Comparison of ENCODE assay signal across 8 cellular contexts in genomic region chr21:44880762-44881585, GRCh38. TPM values are rescaled to one million over a fixed set of nuclear protein-coding genes. Genes with fewer than 3 reads are reported as not detected.
DNase-seq lines count a peak whose midpoint lies in the region; ATAC-seq and TF ChIP-seq lines count a peak whose summit lies in the region.

No MANE protein-coding gene starts in this region.

- H3K27ac Mint-ChIP-seq in activated CD4-positive, alpha-beta T cell treated with anti-CD3 and anti-CD28 coated beads, Interleukin-2, amount 10 ng/mL, durations not matched to agents 7 days and 5 days: peak overlapping the region; percentile 74
- H3K27ac Mint-ChIP-seq in T-helper 17 cell (peak overlapping the region; percentile 6), glutamatergic neuron (ENCODE audit: unreplicated experiment) (no peak overlapping the region)

- CTCF ChIA-PET in activated CD4-positive, alpha-beta T cell treated with anti-CD3 and anti-CD28 coated beads, Interleukin-2, amount 10 ng/mL, durations not matched to agents 7 days and 5 days (lab: Charles Lee): interaction anchor here (0.9 to 3.3 kb wide), 3 partner anchors 8 to 51 kb away, joined by 3 to 17 read pairs (median 9); partner anchors contain the start of gene PTTG1IP

- POLR2A ChIA-PET in activated CD4-positive, alpha-beta T cell treated with anti-CD3 and anti-CD28 coated beads, Interleukin-2, amount 10 ng/mL, durations not matched to agents 7 days and 5 days (lab: Charles Lee): no interaction called here

- H3K9me3 ChIP-seq in T-helper 17 cell (ENCODE audit: control insufficient read depth, low read length, poor library complexity, severe bottlenecking): no peaks in the 10 kb centered on the region

- H3K27me3 Mint-ChIP-seq in activated CD4-positive, alpha-beta T cell treated with anti-CD3 and anti-CD28 coated beads, Interleukin-2, amount 10 ng/mL, durations not matched to agents 7 days and 5 days: peaks cover 3% of the 10 kb centered on the region
- H3K27me3 Mint-ChIP-seq in T-helper 17 cell (no peaks in the 10 kb centered on the region), glutamatergic neuron (ENCODE audit: unreplicated experiment) (no peaks in the 10 kb centered on the region)

- peak; percentile 76 for ATAC-seq in T-helper 17 cell

- TF ChIP-seq CTCF in glutamatergic neuron (IDR thresholded peaks at IDR 0.05; ENCODE audit: partially characterized antibody, unreplicated experiment): no peak

- H3K9me3 Mint-ChIP-seq in activated CD4-positive, alpha-beta T cell treated with anti-CD3 and anti-CD28 coated beads, Interleukin-2, amount 10 ng/mL, durations not matched to agents 7 days and 5 days: no peaks in the 10 kb centered on the region
- H3K9me3 Mint-ChIP-seq in glutamatergic neuron (ENCODE audit: unreplicated experiment): peaks cover 2% of the 10 kb centered on the region

- peaks cover 5% of the 10 kb centered on the region for H3K36me3 Mint-ChIP-seq in activated CD4-positive, alpha-beta T cell treated with anti-CD3 and anti-CD28 coated beads, Interleukin-2, amount 10 ng/mL, durations not matched to agents 7 days and 5 days (ENCODE audit: low read depth)
- H3K36me3 Mint-ChIP-seq in T-helper 17 cell (ENCODE audit: low read depth) (no peaks in the 10 kb centered on the region), glutamatergic neuron (ENCODE audit: unreplicated experiment) (no peaks in the 10 kb centered on the region)

- H3K4me1 Mint-ChIP-seq in activated CD4-positive, alpha-beta T cell treated with anti-CD3 and anti-CD28 coated beads, Interleukin-2, amount 10 ng/mL, durations not matched to agents 7 days and 5 days: peaks cover 29% of the 10 kb centered on the region
- H3K4me1 Mint-ChIP-seq in T-helper 17 cell (peaks cover 22% of the 10 kb centered on the region), glutamatergic neuron (ENCODE audit: low read depth, unreplicated experiment) (no peaks in the 10 kb centered on the region)

- no peak overlapping the region for H3K4me3 Mint-ChIP-seq in activated CD4-positive, alpha-beta T cell treated with anti-CD3 and anti-CD28 coated beads, Interleukin-2, amount 10 ng/mL, durations not matched to agents 7 days and 5 days
- H3K4me3 Mint-ChIP-seq in T-helper 17 cell (peak overlapping the region; percentile 9), glutamatergic neuron (ENCODE audit: unreplicated experiment) (no peak overlapping the region)

- DNase-seq in activated CD4-positive, alpha-beta T cell treated with anti-CD3 and anti-CD28 coated beads, Interleukin-2, amount 10 ng/mL, durations not matched to agents 7 days and 5 days: no peak
- DNase-seq in activated CD4-positive, alpha-beta T cell treated with anti-CD3 and anti-CD28 coated beads for 1 hour: no peak
- peak in 1 of 3 donors; percentile 23 for DNase-seq in T-helper 17 cell
- peak; percentile 2 for DNase-seq in glutamatergic neuron
- peak; percentile 22 for DNase-seq in superior temporal gyrus (ENCODE audit: extremely low spot score)
- DNase-seq in amniotic stem cell (lab: John Stamatoyannopoulos, UW): no peak
- DNase-seq in ecto neural progenitor cell (ENCODE audit: low spot score): no peak
- DNase-seq in GM19240 (ENCODE audit: insufficient read length, low spot score): no peak

RNA-seq across cellular contexts. Expression of gene PTTG1IP, which starts 7.5 kb away (rescaled TPM):
- 10 to 100 TPM; 70.2 to 79.9 TPM for total RNA-seq in activated CD4-positive, alpha-beta T cell treated with anti-CD3 and anti-CD28 coated beads, Interleukin-2, amount 10 ng/mL, durations not matched to agents 7 days and 5 days
- total RNA-seq in T-helper 17 cell (100 to 1,000 TPM in 1 of 2 donors, 10 to 100 TPM in 1; 98.4 to 123 TPM), glutamatergic neuron (ENCODE audit: unreplicated experiment) (249 TPM)

RNA-seq across cellular contexts. Expression of gene ITGB2, which starts 39.7 kb away (rescaled TPM):
- 100 to 1,000 TPM; 439 to 500 TPM for total RNA-seq in activated CD4-positive, alpha-beta T cell treated with anti-CD3 and anti-CD28 coated beads, Interleukin-2, amount 10 ng/mL, durations not matched to agents 7 days and 5 days
- total RNA-seq in T-helper 17 cell (100 to 1,000 TPM; 248 to 359 TPM), glutamatergic neuron (ENCODE audit: unreplicated experiment) (0.91 TPM)

RNA-seq across cellular contexts. Expression of gene SLX9, which starts 58.9 kb away (rescaled TPM):
- 10 to 100 TPM; 32.7 to 39.8 TPM for total RNA-seq in activated CD4-positive, alpha-beta T cell treated with anti-CD3 and anti-CD28 coated beads, Interleukin-2, amount 10 ng/mL, durations not matched to agents 7 days and 5 days
- total RNA-seq in T-helper 17 cell (10 to 100 TPM; 14.0 to 15.4 TPM), glutamatergic neuron (ENCODE audit: unreplicated experiment) (30.7 TPM)

Comparison
In these comparisons a context has a peak if more than half of its experiments do, and no peak if none do; other contexts are left out.
1. DNase-seq: peak in glutamatergic neuron (single experiment) and superior temporal gyrus (single experiment); none in activated CD4-positive, alpha-beta T cell treated with anti-CD3 and anti-CD28 coated beads, Interleukin-2, amount 10 ng/mL, durations not matched to agents 7 days and 5 days (single experiment), activated CD4-positive, alpha-beta T cell treated with anti-CD3 and anti-CD28 coated beads for 1 hour (single experiment), amniotic stem cell (single experiment), ecto neural progenitor cell (single experiment) and GM19240 (single experiment).
2. RNA of gene ITGB2, which starts 39.7 kb away (total RNA-seq): 439 to 500 TPM in activated CD4-positive, alpha-beta T cell treated with anti-CD3 and anti-CD28 coated beads, Interleukin-2, amount 10 ng/mL, durations not matched to agents 7 days and 5 days and 248 to 359 TPM in T-helper 17 cell; 0.91 TPM in glutamatergic neuron (single experiment); every median in the first group is over 100 times any median in the second.